In the genomic region with DNA sequence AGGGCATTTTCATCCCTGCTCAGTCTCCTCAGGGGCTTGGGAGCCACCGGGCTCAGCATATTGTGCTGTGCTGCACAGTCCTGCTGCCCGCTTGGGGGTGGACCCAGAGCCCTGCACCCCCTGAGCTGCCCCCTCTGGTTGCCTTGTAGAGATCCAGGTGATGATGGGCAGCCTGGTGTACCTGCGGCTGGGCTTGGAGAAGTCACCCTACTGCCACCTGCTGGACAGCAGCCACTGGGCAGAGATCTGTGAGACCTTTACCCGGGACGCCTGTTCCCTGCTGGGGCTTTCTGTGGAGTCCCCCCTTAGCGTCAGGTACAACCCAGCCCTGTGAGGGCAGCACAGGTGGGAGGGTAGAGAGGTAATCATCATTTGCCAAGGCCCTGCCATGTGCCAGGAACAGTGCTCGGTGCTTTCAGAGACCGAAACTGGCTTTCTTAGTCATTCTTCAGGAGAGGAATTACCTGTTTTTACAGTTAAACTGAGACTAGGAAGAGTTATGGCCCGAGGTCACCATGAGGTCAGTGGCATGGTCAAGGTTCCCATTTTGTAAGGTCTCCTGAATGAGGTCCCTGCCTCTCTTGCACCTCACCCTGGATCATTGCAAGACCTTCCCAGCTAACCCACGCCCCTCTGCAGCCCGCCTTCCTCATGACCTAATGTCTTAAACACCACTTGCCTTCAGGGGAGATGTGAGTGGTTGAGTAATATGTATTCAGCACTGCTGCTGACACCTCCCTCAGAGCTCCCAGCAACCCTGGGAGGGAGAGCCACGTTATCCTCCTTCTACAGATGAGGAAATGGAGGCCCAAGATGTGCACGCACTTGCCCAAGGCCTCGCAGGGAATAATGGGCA, we compare ENCODE assay signal across 8 cellular contexts. TPM values are rescaled to one million over a fixed set of nuclear protein-coding genes. Genes with fewer than 3 reads are reported as not detected.
DNase-seq lines count a peak whose midpoint lies in the region; ATAC-seq lines count a peak whose summit lies in the region.

No MANE protein-coding gene starts in this region.

- peak; percentile 61 for ATAC-seq in HG02642 (IDR thresholded peaks at IDR 0.05; ENCODE audit: poor library complexity, unreplicated experiment)
- peak; percentile 96 to 99 for ATAC-seq in naive thymus-derived CD8-positive, alpha-beta T cell
- peak; percentile 75 for ATAC-seq in stimulated activated naive CD8-positive, alpha-beta T cell treated with anti-CD3 and anti-CD28 coated beads, Interleukin-15, amount 100 ng/mL, for 72 hours

- no peak overlapping the region for H3K4me3 Mint-ChIP-seq in naive thymus-derived CD8-positive, alpha-beta T cell
- no peak overlapping the region for H3K4me3 Mint-ChIP-seq in stimulated activated naive CD8-positive, alpha-beta T cell treated with anti-CD3 and anti-CD28 coated beads, Interleukin-15, amount 100 ng/mL, for 72 hours

- no peaks in the 10 kb centered on the region for H3K27me3 Mint-ChIP-seq in naive thymus-derived CD8-positive, alpha-beta T cell
- no peaks in the 10 kb centered on the region for H3K27me3 Mint-ChIP-seq in stimulated activated naive CD8-positive, alpha-beta T cell treated with anti-CD3 and anti-CD28 coated beads, Interleukin-15, amount 100 ng/mL, for 72 hours

- H3K9me3 Mint-ChIP-seq in naive thymus-derived CD8-positive, alpha-beta T cell: no peaks in the 10 kb centered on the region
- no peaks in the 10 kb centered on the region for H3K9me3 Mint-ChIP-seq in stimulated activated naive CD8-positive, alpha-beta T cell treated with anti-CD3 and anti-CD28 coated beads, Interleukin-15, amount 100 ng/mL, for 72 hours

- H3K4me1 Mint-ChIP-seq in naive thymus-derived CD8-positive, alpha-beta T cell: peaks cover 7 to 28% (median 13%) of the 10 kb centered on the region in 4 donors
- H3K4me1 Mint-ChIP-seq in stimulated activated naive CD8-positive, alpha-beta T cell treated with anti-CD3 and anti-CD28 coated beads, Interleukin-15, amount 100 ng/mL, for 72 hours: peaks cover 55% of the 10 kb centered on the region

- POLR2A ChIA-PET in naive thymus-derived CD8-positive, alpha-beta T cell (lab: Charles Lee): interaction anchor here (0.6 to 1.2 kb wide), 7 partner anchors 17 to 78 kb away, joined by 3 to 12 read pairs (median 3); partner anchors contain the start of gene HNRNPAB

- peak overlapping the region in 4 of 10 donors; percentile 48 to 91 (median 61) for H3K27ac Mint-ChIP-seq in naive thymus-derived CD8-positive, alpha-beta T cell
- H3K27ac Mint-ChIP-seq in stimulated activated naive CD8-positive, alpha-beta T cell treated with anti-CD3 and anti-CD28 coated beads, Interleukin-15, amount 100 ng/mL, for 72 hours: peak overlapping the region in 1 of 2 donors; percentile 19

- H3K36me3 Mint-ChIP-seq in naive thymus-derived CD8-positive, alpha-beta T cell: peaks cover 0 to 89% (median 2%) of the 10 kb centered on the region in 3 donors

- DNase-seq in GDM1 (lab: John Stamatoyannopoulos, UW): peak; percentile 46
- DNase-seq in NCI-H2227 treated with DMSO at 0.1 percent for 48 hours (lab: John Stamatoyannopoulos, UW): peak; percentile 13
- peak; percentile 79 for DNase-seq in activated CD4-positive, alpha-beta T cell treated with anti-CD3 and anti-CD28 coated beads, Interleukin-2, amount 50 U/mL, for 1 hour
- peak; percentile 80 for DNase-seq in ecto neural progenitor cell (ENCODE audit: low spot score)
- DNase-seq in naive thymus-derived CD8-positive, alpha-beta T cell: peak; percentile 65 to 89 (median 74)
- peak; percentile 68 to 74 for DNase-seq in stimulated activated naive CD8-positive, alpha-beta T cell treated with anti-CD3 and anti-CD28 coated beads, Interleukin-15, amount 100 ng/mL, for 72 hours
- DNase-seq in cortex of kidney (lab: John Stamatoyannopoulos, UW): no peak

RNA-seq across cellular contexts. Expression of gene NHP2, which starts 7.5 kb away (rescaled TPM):
- total RNA-seq in naive thymus-derived CD8-positive, alpha-beta T cell: 10 to 100 TPM; 79.3 to 85.4 TPM
- 100 to 1,000 TPM; 238 to 276 (median 270) TPM for polyA plus RNA-seq in naive thymus-derived CD8-positive, alpha-beta T cell

RNA-seq across cellular contexts. Expression of gene RMND5B, which starts 15.4 kb away (rescaled TPM):
- 10 to 100 TPM; 33.7 to 33.8 TPM for total RNA-seq in naive thymus-derived CD8-positive, alpha-beta T cell
- polyA plus RNA-seq in naive thymus-derived CD8-positive, alpha-beta T cell: 10 to 100 TPM; 24.9 to 39.0 (median 36.8) TPM

RNA-seq across cellular contexts. Expression of gene N4BP3, which starts 32.9 kb away (rescaled TPM):
- total RNA-seq in naive thymus-derived CD8-positive, alpha-beta T cell: 1 to 10 TPM; 7.0 to 7.2 TPM
- 1 to 10 TPM; 1.6 to 5.5 (median 2.0) TPM for polyA plus RNA-seq in naive thymus-derived CD8-positive, alpha-beta T cell

RNA-seq across cellular contexts. Expression of gene GMCL2, which starts 41.0 kb away (rescaled TPM):
- total RNA-seq in naive thymus-derived CD8-positive, alpha-beta T cell: under 1 TPM in 1 of 2 experiments, not detected in 1; 0.14 TPM
- not detected for polyA plus RNA-seq in naive thymus-derived CD8-positive, alpha-beta T cell

RNA-seq across cellular contexts. Expression of gene HNRNPAB, which starts 58.1 kb away (rescaled TPM):
- 10 to 100 TPM; 79.3 to 82.5 TPM for total RNA-seq in naive thymus-derived CD8-positive, alpha-beta T cell
- polyA plus RNA-seq in naive thymus-derived CD8-positive, alpha-beta T cell: 10 to 100 TPM; 43.6 to 74.9 (median 61.2) TPM
